In the genomic region with DNA sequence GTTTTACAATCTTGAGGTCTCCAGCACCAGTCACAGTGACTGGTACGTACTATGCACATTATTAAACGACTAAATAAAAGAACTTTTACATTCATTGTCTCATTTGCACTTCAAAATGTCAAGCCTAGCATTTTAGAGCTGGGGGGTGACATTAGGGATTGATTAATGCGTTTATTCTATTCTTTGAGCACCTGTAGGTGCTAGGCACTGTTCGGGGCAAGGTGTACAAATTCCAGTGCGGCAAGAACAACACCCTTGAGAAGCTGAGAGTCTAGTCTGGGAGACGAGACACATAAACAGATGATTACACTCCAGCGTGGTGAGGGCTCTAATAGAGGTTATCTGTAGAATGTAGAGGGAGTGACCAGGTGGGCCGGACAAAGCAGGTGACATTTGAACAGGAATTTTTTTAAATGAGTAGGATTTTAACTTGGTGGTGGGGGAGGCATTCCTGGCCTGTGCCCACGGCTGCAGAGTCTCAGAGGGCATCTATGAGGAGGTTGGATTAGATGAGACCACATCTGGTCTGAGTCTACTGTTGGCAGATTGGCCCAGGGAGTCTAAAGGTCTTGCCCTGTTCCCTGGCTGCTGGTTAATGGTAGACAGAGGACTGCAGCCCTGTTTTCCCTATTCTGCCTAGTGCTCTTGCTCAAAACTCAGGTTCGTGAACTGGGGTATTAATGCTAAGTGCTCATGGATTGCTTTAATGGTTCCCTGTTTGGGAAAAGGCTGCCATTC, we compare ENCODE assay signal across 8 cellular contexts. TPM values are rescaled to one million over a fixed set of nuclear protein-coding genes. Genes with fewer than 3 reads are reported as not detected.
DNase-seq lines count a peak whose midpoint lies in the region; ATAC-seq, FAIRE-seq and TF ChIP-seq lines count a peak whose summit lies in the region.

No MANE protein-coding gene starts in this region.

- H3K9ac ChIP-seq in PC-3 (ENCODE audit: low read length) (peak overlapping the region; percentile 87), endothelial cell of umbilical vein (replicated peaks; ENCODE audit: extremely low read depth, insufficient read depth, low read length) (peak overlapping the region; percentile 53)

- BruUV-seq in PC-3 (replicated peaks; lab: Mats Ljungman, UMichigan) (TSS peak; percentile 59), endothelial cell of umbilical vein (replicated peaks; lab: Mats Ljungman, UMichigan) (no TSS peak)

- H3F3A ChIP-seq in PC-3 (ENCODE audit: low read length, unreplicated experiment): no peaks in the 10 kb centered on the region

- no peak for DNase-seq in GM12864 (ENCODE audit: low read depth)
- DNase-seq in PC-3: no peak
- no peak for DNase-seq in endothelial cell of umbilical vein (ENCODE audit: low read depth, low spot score)
- DNase-seq in prostate gland (ENCODE audit: low spot score): no peak
- DNase-seq in NK-92 treated with Interleukin-12 subunit alpha and Interleukin-12 subunit beta, amount 100 ng/mL, for 24 hours (lab: John Stamatoyannopoulos, UW): no peak
- no peak for DNase-seq in posterior cingulate gyrus
- no peak for DNase-seq in NCI-H2081 (lab: John Stamatoyannopoulos, UW)
- DNase-seq in iPS-NIHi7 (ENCODE audit: extremely low spot score): no peak

- no peaks in the 10 kb centered on the region for H3K36me3 ChIP-seq in PC-3 (ENCODE audit: low read depth, low read length)
- H3K36me3 ChIP-seq in endothelial cell of umbilical vein (ENCODE audit: control insufficient read depth in 2 of 2, extremely low read depth in 1 of 2, insufficient read depth in 2 of 2, low read length in 2 of 2): no peaks in the 10 kb centered on the region
- H3K36me3 ChIP-seq in prostate gland: no peaks in the 10 kb centered on the region

- 18% methylated on average over 10 of the region's 10 CpGs for WGBS in prostate gland

- TF ChIP-seq CTCF in GM12864 (IDR thresholded peaks at IDR 0.05; ENCODE audit: low read depth, low read length, missing control alignments) (no peak), PC-3 (conservative IDR thresholded peaks at IDR 0.05; ENCODE audit: low read depth, low read length) (no peak), endothelial cell of umbilical vein (IDR thresholded peaks at IDR 0.05; ENCODE audit: extremely low read depth in 1 of 2, insufficient read depth in 1 of 2, low read depth in 1 of 2, low read length in 2 of 2) (no peak), prostate gland (IDR thresholded peaks at IDR 0.05) (no peak)

- H3K4me3 ChIP-seq in GM12864 (ENCODE audit: low read depth, low read length) (peak overlapping the region; percentile 71), PC-3 (ENCODE audit: low read length) (peak overlapping the region; percentile 89), endothelial cell of umbilical vein (replicated peaks in 1 of 3; ENCODE audit: insufficient read depth in 1 of 3, low read depth in 1 of 3, low read length in 3 of 3) (peak overlapping the region; percentile 59 to 81 (median 64)), prostate gland (peak overlapping the region; percentile 69 to 84)

- dilution Hi-C loops in endothelial cell of umbilical vein (cut with MboI; ENCODE audit: extremely low pct_ligation_motif_present, low sequenced_read_pairs): no loop called here

- no peak for ATAC-seq in PC-3

- TF ChIP-seq POLR2A in endothelial cell of umbilical vein (IDR thresholded peaks at IDR 0.05; ENCODE audit: low read depth, low read length): no peak
- TF ChIP-seq POLR2A in prostate gland (IDR thresholded peaks at IDR 0.05): no peak

- intact Hi-C loops in PC-3 (cut with micrococcal nuclease) (no loop called here), endothelial cell of umbilical vein (cut with micrococcal nuclease) (loop anchor here (2.0 kb wide), 1 partner anchor 81 kb away; the partner anchor contains the start of gene ABTB2), prostate gland (cut with DNase I) (loop anchor here (5.0 to 10.0 kb wide), 2 partner anchors 82 to 475 kb away; partner anchors contain the start of genes ABTB2, APIP and PDHX), posterior cingulate gyrus (cut with DNase I) (no loop called here)

- 0 out of 2 replicates have a peak, but pooled peaks cover 5% of the 10 kb centered on the region for H4K20me1 ChIP-seq in PC-3 (ENCODE audit: low read length)
- H4K20me1 ChIP-seq in endothelial cell of umbilical vein (replicated peaks; ENCODE audit: control insufficient read depth, extremely low read depth, insufficient read depth, low read length): no peaks in the 10 kb centered on the region

- no peaks in the 10 kb centered on the region for H3K9me1 ChIP-seq in endothelial cell of umbilical vein (replicated peaks; ENCODE audit: control insufficient read depth, extremely low read depth, insufficient read depth, low read length)

- H3K9me3 ChIP-seq in PC-3 (ENCODE audit: low read length): no peaks in the 10 kb centered on the region
- no peaks in the 10 kb centered on the region for H3K9me3 ChIP-seq in endothelial cell of umbilical vein (replicated peaks; ENCODE audit: control insufficient read depth, insufficient read depth, low read length)
- no peaks in the 10 kb centered on the region for H3K9me3 ChIP-seq in prostate gland

- H2AFZ ChIP-seq in PC-3 (ENCODE audit: low read length) (peak overlapping the region; percentile 88), endothelial cell of umbilical vein (ENCODE audit: low read depth, low read length) (peak overlapping the region; percentile 78)

- CTCF ChIA-PET in PC-3 (lab: Charles Lee) (interaction anchor here (0.6 kb wide), 1 partner anchor 74 kb away, joined by 3 read pairs; no protein-coding TSS in a partner anchor), endothelial cell of umbilical vein (lab: Charles Lee) (no interaction called here)

- H3K4me1 ChIP-seq in PC-3 (ENCODE audit: insufficient read depth, low read length) (peaks cover 29% of the 10 kb centered on the region), endothelial cell of umbilical vein (ENCODE audit: control insufficient read depth, extremely low read depth, insufficient read depth, low read length) (peaks cover 9% of the 10 kb centered on the region), prostate gland (replicated peaks) (no peaks in the 10 kb centered on the region)

- H3K9me2 ChIP-seq in PC-3 (replicated peaks; ENCODE audit: low read length): no peaks in the 10 kb centered on the region

- H3K27ac ChIP-seq in PC-3 (ENCODE audit: low read length) (no peak overlapping the region), endothelial cell of umbilical vein (ENCODE audit: insufficient read depth, low read depth, low read length) (no peak overlapping the region), prostate gland (peak overlapping the region in 1 of 2 donors; percentile 82)

- FAIRE-seq in endothelial cell of umbilical vein (lab: Jason Lieb, UNC): no peak

- H3K79me2 ChIP-seq in PC-3 (ENCODE audit: low read length) (peaks cover 54% of the 10 kb centered on the region), endothelial cell of umbilical vein (ENCODE audit: control insufficient read depth, insufficient read depth, low read length) (peaks cover 4% of the 10 kb centered on the region)

- H3K27me3 ChIP-seq in PC-3 (ENCODE audit: low read length) (no peaks in the 10 kb centered on the region), endothelial cell of umbilical vein (ENCODE audit: control insufficient read depth in 2 of 2, insufficient read depth in 2 of 2, low read length in 2 of 2) (no peaks in the 10 kb centered on the region), prostate gland (replicated peaks; ENCODE audit: insufficient read depth) (no peaks in the 10 kb centered on the region)

- POLR2A ChIA-PET in PC-3 (lab: Charles Lee; ENCODE audit: unreplicated experiment): no interaction called here
- POLR2A ChIA-PET in endothelial cell of umbilical vein (lab: Charles Lee): no interaction called here

- peak overlapping the region; percentile 86 for H3K4me2 ChIP-seq in PC-3 (ENCODE audit: low read length)
- H3K4me2 ChIP-seq in endothelial cell of umbilical vein (ENCODE audit: insufficient read depth, low read length): peak overlapping the region; percentile 72

TF ChIP-seq in endothelial cell of umbilical vein, 7 proteins besides CTCF, POLR2A, EP300 and RAD21:
- TF ChIP-seq MYC (IDR thresholded peaks at IDR 0.05; ENCODE audit: low read depth, low read length): no peak
- no peak for TF ChIP-seq EZH2 (IDR thresholded peaks at IDR 0.05; ENCODE audit: borderline replicate concordance, low read depth, low read length, severe bottlenecking)
- TF ChIP-seq FOS (IDR thresholded peaks at IDR 0.05; ENCODE audit: borderline replicate concordance, insufficient read depth, low read length): no peak
- TF ChIP-seq JUN (IDR thresholded peaks at IDR 0.05; ENCODE audit: borderline replicate concordance, insufficient read depth, insufficient read length, low read depth): no peak
- TF ChIP-seq, protein P1, sequence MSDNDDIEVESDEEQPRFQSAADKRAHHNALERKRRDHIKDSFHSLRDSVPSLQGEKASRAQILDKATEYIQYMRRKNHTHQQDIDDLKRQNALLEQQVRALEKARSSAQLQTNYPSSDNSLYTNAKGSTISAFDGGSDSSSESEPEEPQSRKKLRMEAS (IDR thresholded peaks at IDR 0.05; ENCODE audit: insufficient read depth, insufficient read length): no peak
- TF ChIP-seq GATA2 (IDR thresholded peaks at IDR 0.05; ENCODE audit: insufficient read depth, insufficient read length, low read depth, low read length): no peak
- no peak for TF ChIP-seq POLR2AphosphoS5 (IDR thresholded peaks at IDR 0.05; ENCODE audit: insufficient read depth, low read depth, low read length)

RNA-seq across cellular contexts. Expression of gene CAT, which starts 1.0 kb away (rescaled TPM):
- 46.6 and 50.5 TPM in 2 replicates for total RNA-seq in PC-3 (2014; rRNA removed)
- 27.2 and 32.7 TPM in 2 replicates for total RNA-seq in endothelial cell of umbilical vein
- polyA plus RNA-seq in endothelial cell of umbilical vein: 41.5 and 50.5 TPM in 2 replicates
- polyA plus RNA-seq in endothelial cell of umbilical vein (2011; cell fraction: cytosol; rRNA removed): 44.3 and 45.9 TPM in 2 replicates
- 45.8 and 47.0 TPM in 2 replicates for polyA plus RNA-seq in endothelial cell of umbilical vein (2011; cell fraction: nucleus; rRNA removed)
- polyA plus RNA-seq in endothelial cell of umbilical vein (2012): 35.4 and 38.2 TPM in 2 replicates
- polyA minus RNA-seq in endothelial cell of umbilical vein: 48.6 and 49.5 TPM in 2 replicates
- polyA minus RNA-seq in endothelial cell of umbilical vein (2011; cell fraction: cytosol; rRNA and poly(A)+ RNA removed): 51.8 TPM
- polyA minus RNA-seq in endothelial cell of umbilical vein (2011; cell fraction: nucleus; rRNA and poly(A)+ RNA removed): 14.4 and 27.5 TPM in 2 replicates
- total RNA-seq in prostate gland: 100 to 1,000 TPM in 1 of 2 donors, 10 to 100 TPM in 1; 67.3 to 167 TPM

Comparison
In these comparisons a context has a peak if more than half of its experiments do, and no peak if none do; other contexts are left out.
1. intact Hi-C loops: an anchor here in endothelial cell of umbilical vein (2.0 kb wide) and prostate gland (5.0 to 10.0 kb wide); none called in PC-3 and posterior cingulate gyrus.